ENCODE assay signal across 16 cellular contexts in the genomic region with DNA sequence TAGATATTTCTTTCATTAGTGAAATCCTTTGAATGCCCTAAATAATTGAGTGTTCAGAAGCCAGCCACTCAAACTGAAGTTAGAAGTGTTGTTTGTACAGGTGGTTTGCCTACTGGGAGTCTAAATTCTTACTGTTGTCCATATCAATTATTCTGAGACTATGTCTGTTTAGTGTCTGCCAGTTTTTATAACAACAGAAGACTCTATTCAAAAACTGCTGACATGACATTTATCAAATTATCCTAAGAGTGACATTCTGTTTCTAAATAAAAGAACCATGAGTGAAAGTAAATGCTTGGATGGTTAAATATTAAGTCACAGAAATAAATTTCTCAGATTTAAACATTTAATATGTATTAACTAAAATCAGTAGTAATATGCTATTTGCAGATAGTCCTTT.
DNase-seq lines count a peak whose midpoint lies in the region; ATAC-seq, FAIRE-seq and TF ChIP-seq lines count a peak whose summit lies in the region.
"Had no signal": no experiment of that assay in that cellular context is flagged by ENCODE, and none has a peak within 500 bp of the region (broad histone marks: within the 10 kb centered on the region; RNA-seq: fewer than 3 reads in every experiment).

No MANE protein-coding gene starts in this region.

- no peaks in the 10 kb centered on the region for H3F3A ChIP-seq in SK-N-SH (replicated peaks; ENCODE audit: insufficient read depth)

- ATAC-seq in HepG2 = no peak
- no peak for ATAC-seq in right lobe of liver
- no peak for ATAC-seq in HG03095 (IDR thresholded peaks at IDR 0.05; ENCODE audit: unreplicated experiment)
- ATAC-seq: T-cell had no signal

- TF ChIP-seq RAD21 in HepG2 (CRISPR knock-in tag; IDR thresholded peaks at IDR 0.05) (no peak), SK-N-SH (IDR thresholded peaks at IDR 0.05; ENCODE audit: low read length) (no peak)

- H4K20me1 ChIP-seq in HepG2 (ENCODE audit: insufficient read depth, low read length) (no peaks in the 10 kb centered on the region), SK-N-SH (ENCODE audit: insufficient read depth) (no peaks in the 10 kb centered on the region)

- no peak for TF ChIP-seq EP300 in HepG2 (IDR thresholded peaks at IDR 0.05; ENCODE audit: low read depth in 2 of 2, low read length in 2 of 2)
- TF ChIP-seq EP300 in HepG2 (CRISPR knock-in tag; IDR thresholded peaks at IDR 0.05; ENCODE audit: borderline replicate concordance) = no peak
- no peak for TF ChIP-seq EP300 in SK-N-SH (IDR thresholded peaks at IDR 0.05; ENCODE audit: borderline replicate concordance in 1 of 2, low read depth in 1 of 2, low read length in 1 of 2)

- H3K36me3 ChIP-seq in HepG2 (replicated peaks in 1 of 2; ENCODE audit: control insufficient read depth in 1 of 2, insufficient read depth in 2 of 2, low read length in 2 of 2) (no peaks in the 10 kb centered on the region), right lobe of liver (no peaks in the 10 kb centered on the region), SK-N-SH (replicated peaks in 1 of 2; ENCODE audit: control insufficient read depth in 1 of 2, insufficient read depth in 2 of 2, low read length in 1 of 2) (no peaks in the 10 kb centered on the region), MG63 (no peaks in the 10 kb centered on the region)
- H3K36me3 ChIP-seq: HAP-1, SJSA1 had no signal

- H3K4me2 ChIP-seq in HepG2 (ENCODE audit: low read depth, low read length) (no peak overlapping the region), SK-N-SH (no peak overlapping the region)

- TF ChIP-seq CTCF in HepG2 (CRISPR knock-in tag; IDR thresholded peaks at IDR 0.05) (no peak), right lobe of liver (IDR thresholded peaks at IDR 0.05) (no peak), SK-N-SH (IDR thresholded peaks at IDR 0.05) (no peak)

- H3K9ac ChIP-seq in HepG2 (ENCODE audit: insufficient read depth, low read depth, low read length) (no peak overlapping the region), SK-N-SH (no peak overlapping the region)

- H2AFZ ChIP-seq in HepG2 (ENCODE audit: low read length) = no peak overlapping the region
- 0 out of 2 replicates have a peak overlapping the region, but pooled peaks have one; percentile 55 for H2AFZ ChIP-seq in SK-N-SH (ENCODE audit: low read depth)

- no TSS peak for BruUV-seq in HepG2 (replicated peaks; lab: Mats Ljungman, UMichigan)

- DNase-seq in HepG2 (ENCODE audit: low spot score) (no peak), right lobe of liver (no peak), NCI-H1417 treated with DMSO at 0.1 percent for 48 hours (lab: John Stamatoyannopoulos, UW) (peak; percentile 34), SK-N-SH (no peak), cerebellar nuclear complex (lab: John Stamatoyannopoulos, UW) (no peak), MG63 (no peak)
- DNase-seq: CD4-positive, CD25-positive, alpha-beta regulatory T cell; KBM-7; NCI-H2029; NCI-H526 treated with DMSO at 0.1 percent for 48 hours; T-cell; T-helper 9 cell had no signal

- H3K4me1 ChIP-seq in HepG2 (ENCODE audit: insufficient read depth, low read length) (no peaks in the 10 kb centered on the region), right lobe of liver (no peaks in the 10 kb centered on the region), SK-N-SH (ENCODE audit: control insufficient read depth in 1 of 2, insufficient read depth in 2 of 2, low read depth in 1 of 2, low read length in 1 of 2) (no peaks in the 10 kb centered on the region; a peak in 1 of 4 replicates)
- H3K4me1 ChIP-seq: HAP-1, SJSA1 had no signal

- TF ChIP-seq POLR2A in HepG2 (IDR thresholded peaks at IDR 0.05; ENCODE audit: insufficient read depth in 1 of 2, low read depth in 2 of 2, low read length in 2 of 2) = no peak
- no peak for TF ChIP-seq POLR2A in right lobe of liver (IDR thresholded peaks at IDR 0.05)

- H3K9me2 ChIP-seq in SK-N-SH = no peaks in the 10 kb centered on the region

- CTCF ChIA-PET in HepG2 (lab: Yijun Ruan, JAX; ENCODE audit: low intra/inter-chr PET ratio, low total read pairs) (no interaction called here), SK-N-SH (lab: Yijun Ruan, JAX) (no interaction called here)

- POLR2A ChIA-PET in HepG2 (lab: Yijun Ruan, JAX) (no interaction called here), SK-N-SH (lab: Yijun Ruan, JAX) (no interaction called here)

- H3K9me3 ChIP-seq in HepG2 (ENCODE audit: low read length) = no peaks in the 10 kb centered on the region
- no peaks in the 10 kb centered on the region for H3K9me3 ChIP-seq in right lobe of liver
- no peaks in the 10 kb centered on the region for H3K9me3 ChIP-seq in SK-N-SH
- no peaks in the 10 kb centered on the region; the same call in 1 of the 2 replicates for H3K9me3 ChIP-seq in MG63
- H3K9me3 ChIP-seq: HAP-1, SJSA1 had no signal

- intact Hi-C loops in HepG2 (cut with micrococcal nuclease; ENCODE audit: unreplicated experiment) = no loop called here
- intact Hi-C loops in right lobe of liver (cut with DNase I) = no loop called here

- H3K27me3 ChIP-seq in HepG2 (ENCODE audit: control insufficient read depth in 1 of 2, insufficient read depth in 2 of 2, low read length in 2 of 2) (no peaks in the 10 kb centered on the region), right lobe of liver (no peaks in the 10 kb centered on the region), SK-N-SH (ENCODE audit: insufficient read depth) (no peaks in the 10 kb centered on the region), MG63 (no peaks in the 10 kb centered on the region)
- H3K27me3 ChIP-seq: SJSA1 had no signal

- no peak for FAIRE-seq in HepG2 (lab: Jason Lieb, UNC)

- no peak overlapping the region for H3K4me3 ChIP-seq in HepG2 (replicated peaks in 1 of 3; ENCODE audit: insufficient read depth in 1 of 3, low read depth in 2 of 3, low read length in 3 of 3)
- no peak overlapping the region for H3K4me3 ChIP-seq in right lobe of liver
- H3K4me3 ChIP-seq in SK-N-SH (ENCODE audit: low read depth in 2 of 2, low read length in 1 of 2) = no peak overlapping the region
- H3K4me3 ChIP-seq in MG63 = no peak overlapping the region
- H3K4me3 ChIP-seq: HAP-1, SJSA1 had no signal

- in situ Hi-C loops in HepG2 (cut with HindIII; ENCODE audit: extremely low pct_ligation_motif_present, low pct_unique_long_range_greater_than_20kb) = no loop called here

- H3K79me2 ChIP-seq in HepG2 (ENCODE audit: insufficient read depth, low read length) = no peaks in the 10 kb centered on the region
- no peaks in the 10 kb centered on the region for H3K79me2 ChIP-seq in SK-N-SH (ENCODE audit: insufficient read depth)

- H3K27ac ChIP-seq in HepG2 (ENCODE audit: extremely low read length, insufficient read depth, low read length) (no peak overlapping the region), right lobe of liver (no peak overlapping the region), SK-N-SH (ENCODE audit: low read depth in 2 of 2, low read length in 1 of 2) (no peak overlapping the region)
- H3K27ac ChIP-seq: HL-60, SJSA1 had no signal

TF ChIP-seq in HepG2, 621 proteins besides CTCF, POLR2A, EP300 and RAD21 (continues in another document):
- TF ChIP-seq TBX3 (IDR thresholded peaks at IDR 0.05; ENCODE audit: borderline replicate concordance) (no peak), MTF1 (CRISPR knock-in tag; IDR thresholded peaks at IDR 0.05) (no peak), MAFF (IDR thresholded peaks at IDR 0.05; ENCODE audit: low read depth, low read length) (peak; percentile 99), TBL1XR1 (IDR thresholded peaks at IDR 0.05; ENCODE audit: borderline replicate concordance, low read length, partially characterized antibody) (no peak), ATF7 (IDR thresholded peaks at IDR 0.05) (no peak), ATF7 (CRISPR knock-in tag; IDR thresholded peaks at IDR 0.05) (no peak), CENPT (CRISPR knock-in tag; IDR thresholded peaks at IDR 0.05; ENCODE audit: low read depth) (no peak)
- TF ChIP-seq, protein P1, sequence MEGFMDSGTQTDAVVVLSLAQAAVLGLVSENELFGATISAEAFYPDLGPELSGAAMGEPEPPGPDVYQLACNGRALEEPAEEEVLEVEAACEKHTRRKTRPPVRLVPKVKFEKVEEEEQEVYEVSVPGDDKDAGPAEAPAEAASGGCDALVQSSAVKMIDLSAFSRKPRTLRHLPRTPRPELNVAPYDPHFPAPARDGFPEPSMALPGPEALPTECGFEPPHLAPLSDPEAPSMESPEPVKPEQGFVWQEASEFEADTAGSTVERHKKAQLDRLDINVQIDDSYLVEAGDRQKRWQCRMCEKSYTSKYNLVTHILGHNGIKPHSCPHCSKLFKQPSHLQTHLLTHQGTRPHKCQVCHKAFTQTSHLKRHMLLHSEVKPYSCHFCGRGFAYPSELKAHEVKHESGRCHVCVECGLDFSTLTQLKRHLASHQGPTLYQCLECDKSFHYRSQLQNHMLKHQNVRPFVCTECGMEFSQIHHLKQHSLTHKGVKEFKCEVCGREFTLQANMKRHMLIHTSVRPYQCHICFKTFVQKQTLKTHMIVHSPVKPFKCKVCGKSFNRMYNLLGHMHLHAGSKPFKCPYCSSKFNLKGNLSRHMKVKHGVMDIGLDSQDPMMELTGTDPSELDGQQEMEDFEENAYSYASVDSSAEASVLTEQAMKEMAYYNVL (CRISPR knock-in tag; IDR thresholded peaks at IDR 0.05; ENCODE audit: borderline replicate concordance) = no peak

TF ChIP-seq in SK-N-SH, 30 proteins besides CTCF, POLR2A, EP300 and RAD21:
- TF ChIP-seq, protein P2, sequence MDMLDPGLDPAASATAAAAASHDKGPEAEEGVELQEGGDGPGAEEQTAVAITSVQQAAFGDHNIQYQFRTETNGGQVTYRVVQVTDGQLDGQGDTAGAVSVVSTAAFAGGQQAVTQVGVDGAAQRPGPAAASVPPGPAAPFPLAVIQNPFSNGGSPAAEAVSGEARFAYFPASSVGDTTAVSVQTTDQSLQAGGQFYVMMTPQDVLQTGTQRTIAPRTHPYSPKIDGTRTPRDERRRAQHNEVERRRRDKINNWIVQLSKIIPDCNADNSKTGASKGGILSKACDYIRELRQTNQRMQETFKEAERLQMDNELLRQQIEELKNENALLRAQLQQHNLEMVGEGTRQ (IDR thresholded peaks at IDR 0.05; ENCODE audit: borderline replicate concordance, low read depth, low read length) = no peak
- peak; percentile 59 for TF ChIP-seq TCF12 (IDR thresholded peaks at IDR 0.05)
- TF ChIP-seq, protein P3, sequence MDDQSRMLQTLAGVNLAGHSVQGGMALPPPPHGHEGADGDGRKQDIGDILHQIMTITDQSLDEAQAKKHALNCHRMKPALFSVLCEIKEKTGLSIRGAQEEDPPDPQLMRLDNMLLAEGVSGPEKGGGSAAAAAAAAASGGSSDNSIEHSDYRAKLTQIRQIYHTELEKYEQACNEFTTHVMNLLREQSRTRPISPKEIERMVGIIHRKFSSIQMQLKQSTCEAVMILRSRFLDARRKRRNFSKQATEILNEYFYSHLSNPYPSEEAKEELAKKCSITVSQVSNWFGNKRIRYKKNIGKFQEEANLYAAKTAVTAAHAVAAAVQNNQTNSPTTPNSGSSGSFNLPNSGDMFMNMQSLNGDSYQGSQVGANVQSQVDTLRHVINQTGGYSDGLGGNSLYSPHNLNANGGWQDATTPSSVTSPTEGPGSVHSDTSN (IDR thresholded peaks at IDR 0.05) = peak; percentile 26; the same call in 1 of the 2 replicates
